Comparison of ENCODE assay signal across 1 cellular context in the genomic region with DNA sequence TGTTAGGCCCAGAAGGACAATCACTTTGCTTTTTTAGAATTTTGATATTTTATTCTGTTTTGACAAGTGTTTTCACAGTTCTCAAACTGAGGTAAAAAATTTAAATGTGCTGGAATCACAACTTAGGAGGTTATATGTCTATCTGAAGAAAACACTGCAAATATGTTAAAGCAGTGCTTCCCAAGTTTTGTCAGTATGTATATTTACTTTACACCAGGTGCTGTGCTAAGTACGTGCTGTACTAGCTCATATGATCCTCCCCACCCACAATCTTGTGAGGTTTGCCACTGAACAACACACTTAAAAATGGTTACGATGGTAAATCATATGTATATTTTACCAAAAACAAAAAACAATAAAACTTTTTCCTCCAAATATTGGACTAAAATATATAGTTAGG.
TF ChIP-seq lines count a peak whose summit lies in the region.

No MANE protein-coding gene starts in this region.

TF ChIP-seq in WTC11, 78 proteins besides CTCF, POLR2A, EP300 and RAD21 (continued from another document):
- TF ChIP-seq ZNF532 (CRISPR knock-in tag; IDR thresholded peaks at IDR 0.05; ENCODE audit: borderline replicate concordance) (no peak), SMAD3 (CRISPR knock-in tag; IDR thresholded peaks at IDR 0.05; ENCODE audit: borderline replicate concordance) (no peak), MXD4 (CRISPR knock-in tag; IDR thresholded peaks at IDR 0.05; ENCODE audit: borderline replicate concordance) (no peak)
